8 cellular contexts compared by ENCODE assay signal in genomic region chr14:54901380-54902142, GRCh38. TPM values are rescaled to one million over a fixed set of nuclear protein-coding genes. Genes with fewer than 3 reads are reported as not detected.
A peak's percentile ranks its signal among the peaks of the same experiment; 100 is the strongest.
DNase-seq lines count a peak whose midpoint lies in the region; ATAC-seq and TF ChIP-seq lines count a peak whose summit lies in the region.

No MANE protein-coding gene starts in this region.

- TF ChIP-seq EP300 in suprapubic skin (IDR thresholded peaks at IDR 0.05): no peak

- H3K4me3 ChIP-seq in ascending aorta (peak overlapping the region; percentile 72 to 88), suprapubic skin (peak overlapping the region; percentile 95)

- peaks cover 0 to 6% of the 10 kb centered on the region in 2 donors for H3K4me1 ChIP-seq in ascending aorta
- peaks cover 19% of the 10 kb centered on the region for H3K4me1 ChIP-seq in suprapubic skin

- H3K36me3 ChIP-seq in KOPT-K1 (ENCODE audit: insufficient read depth, low read length): no peaks in the 10 kb centered on the region
- no peaks in the 10 kb centered on the region for H3K36me3 ChIP-seq in ascending aorta
- no peaks in the 10 kb centered on the region for H3K36me3 ChIP-seq in suprapubic skin

- WGBS in suprapubic skin: 2% methylated on average over 19 of the region's 42 CpGs

- DNase-seq in G401 (ENCODE audit: low spot score) (peak; percentile 13), ascending aorta (ENCODE audit: low spot score in 2 of 2) (no peak), left kidney (ENCODE audit: low read depth, low spot score) (peak; percentile 63), suprapubic skin (ENCODE audit: low spot score in 2 of 2) (peak in 1 of 2 donors; percentile 80), cerebellar cortex (ENCODE audit: low spot score) (no peak)

- in situ Hi-C loops in G401 (cut with HindIII; ENCODE audit: low sequenced_read_pairs): no loop called here

- H3K27me3 ChIP-seq in ascending aorta (no peaks in the 10 kb centered on the region), suprapubic skin (no peaks in the 10 kb centered on the region)

- H3K9me3 ChIP-seq in KOPT-K1 (ENCODE audit: insufficient read depth, low read length, poor library complexity, severe bottlenecking) (no peaks in the 10 kb centered on the region), ascending aorta (no peaks in the 10 kb centered on the region), suprapubic skin (no peaks in the 10 kb centered on the region)

- intact Hi-C loops in ascending aorta (cut with DNase I): no loop called here

- H3K27ac ChIP-seq in KOPT-K1 (ENCODE audit: low read depth, low read length, poor library complexity, severe bottlenecking): peak overlapping the region; percentile 81
- peak overlapping the region; percentile 50 to 63 for H3K27ac ChIP-seq in ascending aorta
- peak overlapping the region; percentile 85 for H3K27ac ChIP-seq in suprapubic skin

- TF ChIP-seq CTCF in ascending aorta (IDR thresholded peaks at IDR 0.05) (no peak), suprapubic skin (IDR thresholded peaks at IDR 0.05) (no peak)

- ATAC-seq in GM18511 (IDR thresholded peaks at IDR 0.05; ENCODE audit: unreplicated experiment) (no peak), GM19467 (IDR thresholded peaks at IDR 0.05; ENCODE audit: unreplicated experiment) (no peak)

- TF ChIP-seq POLR2A in suprapubic skin (IDR thresholded peaks at IDR 0.05): no peak

RNA-seq across cellular contexts. Expression of gene GCH1, which starts 1.1 kb away (rescaled TPM):
- 9.1 and 14.2 TPM in 2 replicates for total RNA-seq in G401 (2014; rRNA removed; shearing (Covaris generic))
- total RNA-seq in ascending aorta (3.2 TPM), suprapubic skin (10 to 100 TPM in 3 of 4 donors, 1 to 10 TPM in 1; 9.5 to 14.3 (median 12.1) TPM)

Comparison
In these comparisons a context has a peak if more than half of its experiments do, and no peak if none do; other contexts are left out.
1. DNase-seq: peak in G401 (single experiment) and left kidney (single experiment); none in ascending aorta (0 of 2) and cerebellar cortex (single experiment).
2. Peak in every context shown above with its lines, with median percentiles within 50 percentile points of each other: H3K27ac ChIP-seq.